In genomic region chr1:38093569-38094520, GRCh38 we compare ENCODE assay signal across 1 cellular context.
TF ChIP-seq lines count a peak whose summit lies in the region.

No MANE protein-coding gene starts in this region.

TF ChIP-seq in H1, 55 proteins besides CTCF, POLR2A, EP300 and RAD21 (continued from another document):
- TF ChIP-seq SIN3A (conservative IDR thresholded peaks at IDR 0.05 in 1 of 2, IDR thresholded peaks at IDR 0.05 in 1 of 2; ENCODE audit: low read depth in 1 of 2, low read length in 2 of 2): no peak
- TF ChIP-seq CREB1 (IDR thresholded peaks at IDR 0.05): no peak
- no peak for TF ChIP-seq SP2 (IDR thresholded peaks at IDR 0.05; ENCODE audit: low read length)
- no peak for TF ChIP-seq TAF7 (optimal IDR thresholded peaks at IDR 0.05; ENCODE audit: borderline replicate concordance, low read depth, low read length)
- TF ChIP-seq GABPA (IDR thresholded peaks at IDR 0.05; ENCODE audit: borderline replicate concordance, insufficient read depth, low read length): no peak
- TF ChIP-seq CBX5 (IDR thresholded peaks at IDR 0.05; ENCODE audit: low read depth, low read length): no peak
- no peak for TF ChIP-seq HDAC2 (IDR thresholded peaks at IDR 0.05; ENCODE audit: borderline replicate concordance in 1 of 2, low read depth in 2 of 2, low read length in 2 of 2)
- no peak for TF ChIP-seq NANOG (IDR thresholded peaks at IDR 0.05; ENCODE audit: insufficient read depth, low read depth, low read length, poor library complexity, severe bottlenecking)
- no peak for TF ChIP-seq POLR2AphosphoS5 (IDR thresholded peaks at IDR 0.05; ENCODE audit: low read depth, low read length)
- no peak for TF ChIP-seq CEBPB (IDR thresholded peaks at IDR 0.05; ENCODE audit: low read depth, low read length)
- no peak for TF ChIP-seq FOSL1 (IDR thresholded peaks at IDR 0.05; ENCODE audit: insufficient read depth, low read depth, low read length)
- no peak for TF ChIP-seq PHF8 (conservative IDR thresholded peaks at IDR 0.05; ENCODE audit: low read depth, low read length)
- no peak for TF ChIP-seq JUND (IDR thresholded peaks at IDR 0.05; ENCODE audit: low read length)
- no peak for TF ChIP-seq ZNF274 (IDR thresholded peaks at IDR 0.05; ENCODE audit: borderline replicate concordance, extremely low read depth, low read length)
